ENCODE assay signal across 19 cellular contexts in genomic region chrX:16851827-16852226, GRCh38. TPM values are rescaled to one million over a fixed set of nuclear protein-coding genes. Genes with fewer than 3 reads are reported as not detected.
DNase-seq lines count a peak whose midpoint lies in the region; ATAC-seq lines count a peak whose summit lies in the region.
"Had no signal": no experiment of that assay in that cellular context is flagged by ENCODE, and none has a peak within 500 bp of the region (broad histone marks: within the 10 kb centered on the region; RNA-seq: fewer than 3 reads in every experiment).

No MANE protein-coding gene starts in this region.

- H3K27me3 Mint-ChIP-seq in activated T-cell treated with anti-CD3 and anti-CD28 coated beads, Interleukin-2, amount 50 U/mL, for 24 hours, result peaks cover 11% of the 10 kb centered on the region
- H3K27me3 Mint-ChIP-seq in activated T-cell treated with anti-CD3 and anti-CD28 coated beads, Interleukin-2, amount 50 U/mL, for 4 hours (ENCODE audit: low read depth), result no peaks in the 10 kb centered on the region
- H3K27me3 Mint-ChIP-seq in activated T-helper 2 cell treated with anti-CD3 and anti-CD28 coated beads, Interferon-gamma antibody, Interleukin-2, Interleukin-4, amounts not matched to agents 10 μg/mL and 5 μg/mL and 100 μg/mL, durations not matched to agents 14 hours and 24 hours and 36 hours (ENCODE audit: low read depth), result no peaks in the 10 kb centered on the region
- H3K27me3 Mint-ChIP-seq in memory B cell, result no peaks in the 10 kb centered on the region
- H3K27me3 Mint-ChIP-seq in effector memory CD8-positive, alpha-beta T cell, result no peaks in the 10 kb centered on the region
- H3K27me3 Mint-ChIP-seq: CD4-positive, CD25-positive, alpha-beta regulatory T cell had no signal

- peaks cover 53% of the 10 kb centered on the region for H3K4me1 Mint-ChIP-seq in activated T-cell treated with anti-CD3 and anti-CD28 coated beads, Interleukin-2, amount 50 U/mL, for 24 hours (ENCODE audit: low read depth)
- H3K4me1 Mint-ChIP-seq in activated T-cell treated with anti-CD3 and anti-CD28 coated beads, Interleukin-2, amount 50 U/mL, for 4 hours (ENCODE audit: low read depth), result peaks cover 30% of the 10 kb centered on the region
- H3K4me1 Mint-ChIP-seq in activated T-helper 2 cell treated with anti-CD3 and anti-CD28 coated beads, Interferon-gamma antibody, Interleukin-2, Interleukin-4, amounts not matched to agents 10 μg/mL and 5 μg/mL and 100 μg/mL, durations not matched to agents 14 hours and 24 hours and 36 hours (ENCODE audit: low read depth), result peaks cover 28% of the 10 kb centered on the region
- peaks cover 6% of the 10 kb centered on the region for H3K4me1 Mint-ChIP-seq in memory B cell
- peaks cover 4 to 5% of the 10 kb centered on the region in 2 donors for H3K4me1 Mint-ChIP-seq in effector memory CD8-positive, alpha-beta T cell (ENCODE audit: low read depth in 2 of 2)

- no peak for DNase-seq in activated T-cell treated with anti-CD3 and anti-CD28 coated beads, Interleukin-2, amount 50 U/mL, for 24 hours
- no peak for DNase-seq in activated T-cell treated with anti-CD3 and anti-CD28 coated beads, Interleukin-2, amount 50 U/mL, for 4 hours
- no peak for DNase-seq in activated T-helper 2 cell treated with anti-CD3 and anti-CD28 coated beads, Interferon-gamma antibody, Interleukin-2, Interleukin-4, amounts not matched to agents 10 μg/mL and 5 μg/mL and 100 μg/mL, durations not matched to agents 14 hours and 24 hours and 36 hours (ENCODE audit: low spot score)
- DNase-seq in memory B cell (ENCODE audit: low spot score in 2 of 2), result no peak
- no peak for DNase-seq in effector memory CD8-positive, alpha-beta T cell
- no peak for DNase-seq in EL
- DNase-seq in NCI-H2081 treated with DMSO at 0.1 percent for 48 hours (lab: John Stamatoyannopoulos, UW), result no peak
- DNase-seq: CD4-positive, CD25-positive, alpha-beta regulatory T cell; COR-L47; DMS79; NCI-H1105; NCI-H1694; NCI-H2081; NCI-H2171 treated with DMSO at 0.1 percent for 48 hours; NCI-H524 treated with DMSO at 0.1 percent for 48 hours; NCI-H82; SIG-M5 had no signal

- no peak for ATAC-seq in activated T-cell treated with anti-CD3 and anti-CD28 coated beads, Interleukin-2, amount 50 U/mL, for 4 hours
- peak; percentile 55 for ATAC-seq in GM18868 (IDR thresholded peaks at IDR 0.05; ENCODE audit: unreplicated experiment)
- ATAC-seq in memory B cell (ENCODE audit: low read depth), result no peak
- ATAC-seq in effector memory CD8-positive, alpha-beta T cell (replicated peaks), result no peak
- ATAC-seq: Panc1 had no signal

- no peaks in the 10 kb centered on the region for H3K9me3 Mint-ChIP-seq in activated T-cell treated with anti-CD3 and anti-CD28 coated beads, Interleukin-2, amount 50 U/mL, for 24 hours
- H3K9me3 Mint-ChIP-seq in activated T-cell treated with anti-CD3 and anti-CD28 coated beads, Interleukin-2, amount 50 U/mL, for 4 hours, result no peaks in the 10 kb centered on the region
- H3K9me3 Mint-ChIP-seq in activated T-helper 2 cell treated with anti-CD3 and anti-CD28 coated beads, Interferon-gamma antibody, Interleukin-2, Interleukin-4, amounts not matched to agents 10 μg/mL and 5 μg/mL and 100 μg/mL, durations not matched to agents 14 hours and 24 hours and 36 hours, result peaks cover 3% of the 10 kb centered on the region
- no peaks in the 10 kb centered on the region for H3K9me3 Mint-ChIP-seq in memory B cell
- H3K9me3 Mint-ChIP-seq in effector memory CD8-positive, alpha-beta T cell, result no peaks in the 10 kb centered on the region
- H3K9me3 Mint-ChIP-seq: CD4-positive, CD25-positive, alpha-beta regulatory T cell had no signal

- no peak overlapping the region for H3K4me3 Mint-ChIP-seq in activated T-cell treated with anti-CD3 and anti-CD28 coated beads, Interleukin-2, amount 50 U/mL, for 24 hours
- H3K4me3 Mint-ChIP-seq in activated T-cell treated with anti-CD3 and anti-CD28 coated beads, Interleukin-2, amount 50 U/mL, for 4 hours, result no peak overlapping the region
- no peak overlapping the region for H3K4me3 Mint-ChIP-seq in activated T-helper 2 cell treated with anti-CD3 and anti-CD28 coated beads, Interferon-gamma antibody, Interleukin-2, Interleukin-4, amounts not matched to agents 10 μg/mL and 5 μg/mL and 100 μg/mL, durations not matched to agents 14 hours and 24 hours and 36 hours (ENCODE audit: low read depth)
- H3K4me3 Mint-ChIP-seq in memory B cell, result no peak overlapping the region
- H3K4me3 Mint-ChIP-seq in effector memory CD8-positive, alpha-beta T cell, result no peak overlapping the region
- H3K4me3 Mint-ChIP-seq: CD4-positive, CD25-positive, alpha-beta regulatory T cell had no signal

- intact Hi-C loops in activated T-helper 2 cell treated with anti-CD3 and anti-CD28 coated beads, Interferon-gamma antibody, Interleukin-2, Interleukin-4, amounts not matched to agents 10 μg/mL and 5 μg/mL and 100 μg/mL, durations not matched to agents 14 hours and 24 hours and 36 hours (cut with micrococcal nuclease), result loop anchor here (10.0 kb wide), 1 partner anchor 137 kb away; the partner anchor contains the start of genes CTPS2 and SYAP1

- peak overlapping the region; percentile 71 for H3K27ac Mint-ChIP-seq in activated T-cell treated with anti-CD3 and anti-CD28 coated beads, Interleukin-2, amount 50 U/mL, for 24 hours
- H3K27ac Mint-ChIP-seq in activated T-helper 2 cell treated with anti-CD3 and anti-CD28 coated beads, Interferon-gamma antibody, Interleukin-2, Interleukin-4, amounts not matched to agents 10 μg/mL and 5 μg/mL and 100 μg/mL, durations not matched to agents 14 hours and 24 hours and 36 hours, result peak overlapping the region; percentile 42
- peak overlapping the region; percentile 68 for H3K27ac Mint-ChIP-seq in memory B cell
- H3K27ac Mint-ChIP-seq in effector memory CD8-positive, alpha-beta T cell, result peak overlapping the region in 1 of 2 donors; percentile 19

- H3K36me3 Mint-ChIP-seq in activated T-cell treated with anti-CD3 and anti-CD28 coated beads, Interleukin-2, amount 50 U/mL, for 24 hours (ENCODE audit: low read depth), result peaks cover 96% of the 10 kb centered on the region
- peaks cover 25% of the 10 kb centered on the region for H3K36me3 Mint-ChIP-seq in activated T-cell treated with anti-CD3 and anti-CD28 coated beads, Interleukin-2, amount 50 U/mL, for 4 hours (ENCODE audit: insufficient read depth)
- H3K36me3 Mint-ChIP-seq in activated T-helper 2 cell treated with anti-CD3 and anti-CD28 coated beads, Interferon-gamma antibody, Interleukin-2, Interleukin-4, amounts not matched to agents 10 μg/mL and 5 μg/mL and 100 μg/mL, durations not matched to agents 14 hours and 24 hours and 36 hours (ENCODE audit: low read depth), result peaks cover 73% of the 10 kb centered on the region
- H3K36me3 Mint-ChIP-seq in memory B cell, result peaks cover 9% of the 10 kb centered on the region
- H3K36me3 Mint-ChIP-seq in effector memory CD8-positive, alpha-beta T cell (ENCODE audit: insufficient read depth), result peaks cover 79% of the 10 kb centered on the region

RNA-seq across cellular contexts. Expression of gene RBBP7, which starts 18.3 kb away (rescaled TPM):
- 100 to 1,000 TPM in 2 of 3 donors, 10 to 100 TPM in 1; 94.4 to 119 (median 115) TPM for total RNA-seq in activated T-cell treated with anti-CD3 and anti-CD28 coated beads, Interleukin-2, amount 50 U/mL, for 4 hours
- total RNA-seq in activated T-helper 2 cell treated with anti-CD3 and anti-CD28 coated beads, Interferon-gamma antibody, Interleukin-2, Interleukin-4, amounts not matched to agents 10 μg/mL and 5 μg/mL and 100 μg/mL, durations not matched to agents 14 hours and 24 hours and 36 hours, result 163 and 164 TPM in 2 replicates
